ENCODE assay signal across 8 cellular contexts in genomic region chr10:5684971-5685763, GRCh38.
DNase-seq lines count a peak whose midpoint lies in the region; ATAC-seq lines count a peak whose summit lies in the region.

No MANE protein-coding gene starts in this region.

- H3K4me1 ChIP-seq in endocrine pancreas (ENCODE audit: control insufficient read depth, insufficient read depth, low read length), result peaks cover 14% of the 10 kb centered on the region

- peak; percentile 48 for ATAC-seq in HG02840 (IDR thresholded peaks at IDR 0.05; ENCODE audit: low FRiP score, unreplicated experiment)

- no peaks in the 10 kb centered on the region for H3K27me3 ChIP-seq in endocrine pancreas (ENCODE audit: control insufficient read depth, insufficient read depth, low read length)

- no peaks in the 10 kb centered on the region for H3K9me3 ChIP-seq in endocrine pancreas (ENCODE audit: control insufficient read depth, low read length)

- peak overlapping the region; percentile 74 for H3K9ac ChIP-seq in endocrine pancreas (ENCODE audit: control insufficient read depth, insufficient read depth, low read length)

- peak; percentile 56 for DNase-seq in NCI-H82 (lab: John Stamatoyannopoulos, UW)
- no peak for DNase-seq in NCI-H82 treated with DMSO at 0.1 percent for 48 hours (lab: John Stamatoyannopoulos, UW; ENCODE audit: unreplicated experiment)
- DNase-seq in NCI-H226, result peak; percentile 43
- peak; percentile 83 for DNase-seq in activated CD8-positive, alpha-beta memory T cell treated with anti-CD3 and anti-CD28 coated beads for 24 hours
- peak; percentile 44 for DNase-seq in middle frontal gyrus (ENCODE audit: extremely low spot score, low spot score)
- peak; percentile 58 to 63 for DNase-seq in stimulated activated CD8-positive, alpha-beta memory T cell treated with anti-CD3 and anti-CD28 coated beads, Interleukin-2, amount 100 ng/mL, for 48 hours (ENCODE audit: low read depth in 2 of 2)

- no peaks in the 10 kb centered on the region for H3K36me3 ChIP-seq in endocrine pancreas (ENCODE audit: control insufficient read depth, insufficient read depth, low read length)

- peak overlapping the region; percentile 94 for H3K4me3 ChIP-seq in endocrine pancreas (ENCODE audit: control insufficient read depth, insufficient read depth, low read length)
